Comparison of ENCODE assay signal across 1 cellular context in the genomic region with DNA sequence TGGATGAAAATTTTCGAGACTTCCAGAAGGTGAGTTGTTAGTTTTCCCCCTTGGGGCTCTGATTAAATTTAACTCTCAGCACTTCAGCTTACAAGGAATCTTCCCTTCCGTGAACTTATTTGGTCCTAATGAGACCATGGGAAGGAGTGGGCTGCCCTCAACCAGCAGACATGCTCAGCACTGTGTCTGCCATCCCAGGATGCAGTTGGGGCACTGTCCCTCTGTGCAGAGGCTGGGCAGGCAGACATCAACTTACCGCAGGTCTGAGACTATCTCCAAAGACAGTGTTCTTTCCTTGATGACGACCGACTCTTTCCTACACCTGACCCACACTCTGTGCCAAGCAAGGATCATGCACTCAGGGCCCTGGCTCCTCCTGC.
TF ChIP-seq lines count a peak whose summit lies in the region.

No MANE protein-coding gene starts in this region.

TF ChIP-seq in GM12878, 131 proteins besides CTCF, POLR2A, EP300 and RAD21:
- TF ChIP-seq MEF2A (IDR thresholded peaks at IDR 0.05; ENCODE audit: insufficient read depth, low read depth, low read length) = no peak
- TF ChIP-seq, protein P1, sequence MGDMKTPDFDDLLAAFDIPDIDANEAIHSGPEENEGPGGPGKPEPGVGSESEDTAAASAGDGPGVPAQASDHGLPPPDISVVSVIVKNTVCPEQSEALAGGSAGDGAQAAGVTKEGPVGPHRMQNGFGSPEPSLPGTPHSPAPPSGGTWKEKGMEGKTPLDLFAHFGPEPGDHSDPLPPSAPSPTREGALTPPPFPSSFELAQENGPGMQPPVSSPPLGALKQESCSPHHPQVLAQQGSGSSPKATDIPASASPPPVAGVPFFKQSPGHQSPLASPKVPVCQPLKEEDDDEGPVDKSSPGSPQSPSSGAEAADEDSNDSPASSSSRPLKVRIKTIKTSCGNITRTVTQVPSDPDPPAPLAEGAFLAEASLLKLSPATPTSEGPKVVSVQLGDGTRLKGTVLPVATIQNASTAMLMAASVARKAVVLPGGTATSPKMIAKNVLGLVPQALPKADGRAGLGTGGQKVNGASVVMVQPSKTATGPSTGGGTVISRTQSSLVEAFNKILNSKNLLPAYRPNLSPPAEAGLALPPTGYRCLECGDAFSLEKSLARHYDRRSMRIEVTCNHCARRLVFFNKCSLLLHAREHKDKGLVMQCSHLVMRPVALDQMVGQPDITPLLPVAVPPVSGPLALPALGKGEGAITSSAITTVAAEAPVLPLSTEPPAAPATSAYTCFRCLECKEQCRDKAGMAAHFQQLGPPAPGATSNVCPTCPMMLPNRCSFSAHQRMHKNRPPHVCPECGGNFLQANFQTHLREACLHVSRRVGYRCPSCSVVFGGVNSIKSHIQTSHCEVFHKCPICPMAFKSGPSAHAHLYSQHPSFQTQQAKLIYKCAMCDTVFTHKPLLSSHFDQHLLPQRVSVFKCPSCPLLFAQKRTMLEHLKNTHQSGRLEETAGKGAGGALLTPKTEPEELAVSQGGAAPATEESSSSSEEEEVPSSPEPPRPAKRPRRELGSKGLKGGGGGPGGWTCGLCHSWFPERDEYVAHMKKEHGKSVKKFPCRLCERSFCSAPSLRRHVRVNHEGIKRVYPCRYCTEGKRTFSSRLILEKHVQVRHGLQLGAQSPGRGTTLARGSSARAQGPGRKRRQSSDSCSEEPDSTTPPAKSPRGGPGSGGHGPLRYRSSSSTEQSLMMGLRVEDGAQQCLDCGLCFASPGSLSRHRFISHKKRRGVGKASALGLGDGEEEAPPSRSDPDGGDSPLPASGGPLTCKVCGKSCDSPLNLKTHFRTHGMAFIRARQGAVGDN (IDR thresholded peaks at IDR 0.05) = peak; percentile 46
- peak; percentile 16 to 33; a peak in 1 of 4 replicates for TF ChIP-seq SRF (IDR thresholded peaks at IDR 0.05; ENCODE audit: low read depth in 2 of 2, low read length in 2 of 2)
- no peak for TF ChIP-seq SMAD5 (IDR thresholded peaks at IDR 0.05; ENCODE audit: low read depth)
- peak; percentile 52; the same call in 1 of the 2 replicates for TF ChIP-seq EED (IDR thresholded peaks at IDR 0.05; ENCODE audit: low read depth)
TF ChIP-seq in GM12878: peak in this region for 3.
